Comparison of ENCODE assay signal across 9 cellular contexts in the genomic region with DNA sequence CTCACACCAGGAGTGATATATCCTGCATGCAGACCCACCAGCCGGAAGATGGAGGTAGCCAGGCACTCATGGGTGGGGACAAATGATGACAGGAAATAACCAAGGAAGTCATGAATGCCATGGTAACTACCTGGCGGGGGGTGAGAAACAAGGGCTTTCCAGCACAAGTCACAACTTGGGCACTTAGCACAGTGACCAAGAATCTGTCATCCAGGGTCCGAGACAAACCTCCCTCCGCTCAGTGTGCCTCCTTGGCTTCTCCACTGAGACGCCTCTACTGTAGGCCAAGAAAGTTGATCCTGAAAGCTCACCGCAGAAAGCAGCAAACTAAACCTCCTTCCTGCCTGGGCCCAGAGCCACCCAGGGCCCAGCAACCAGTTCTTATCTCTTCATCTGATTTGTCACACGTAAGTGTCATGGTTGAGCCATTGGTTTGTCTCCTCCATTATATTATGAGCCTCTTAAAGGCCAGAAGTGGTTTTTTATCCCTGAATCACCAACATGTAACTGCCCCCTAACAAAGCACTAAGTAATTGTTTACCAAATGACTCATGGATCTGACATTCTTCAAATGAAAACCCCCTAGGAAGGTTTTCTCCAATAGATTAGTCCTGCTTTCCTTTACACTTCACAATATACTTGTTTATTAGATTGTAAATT.
DNase-seq lines count a peak whose midpoint lies in the region; ATAC-seq and TF ChIP-seq lines count a peak whose summit lies in the region.
"Had no signal": no experiment of that assay in that cellular context is flagged by ENCODE, and none has a peak within 500 bp of the region (broad histone marks: within the 10 kb centered on the region; RNA-seq: fewer than 3 reads in every experiment).

No MANE protein-coding gene starts in this region.

- peak; percentile 63 for DNase-seq in GM03348 (ENCODE audit: low spot score)
- DNase-seq in SHP77 (lab: John Stamatoyannopoulos, UW), result peak; percentile 48 to 60
- DNase-seq in activated naive CD8-positive, alpha-beta T cell treated with anti-CD3 and anti-CD28 coated beads, Interleukin-2, amount 50 U/mL, for 24 hours, result peak; percentile 49
- no peak for DNase-seq in mesothelial cell of epicardium (ENCODE audit: low spot score in 2 of 2, unreplicated experiment in 2 of 2)
- no peak for DNase-seq in Peyer's patch
- no peak for DNase-seq in NCI-H1436 treated with DMSO at 0.1 percent for 48 hours (lab: John Stamatoyannopoulos, UW)

- H3K9me3 Mint-ChIP-seq in activated naive CD8-positive, alpha-beta T cell treated with anti-CD3 and anti-CD28 coated beads, Interleukin-2, amount 50 U/mL, for 24 hours, result peaks cover 8% of the 10 kb centered on the region
- no peaks in the 10 kb centered on the region for H3K9me3 Mint-ChIP-seq in mesothelial cell of epicardium
- H3K9me3 Mint-ChIP-seq: neural crest cell had no signal

- peaks cover 3% of the 10 kb centered on the region for H3K36me3 Mint-ChIP-seq in activated naive CD8-positive, alpha-beta T cell treated with anti-CD3 and anti-CD28 coated beads, Interleukin-2, amount 50 U/mL, for 24 hours (ENCODE audit: low read depth)
- H3K36me3 Mint-ChIP-seq in mesothelial cell of epicardium, result no peaks in the 10 kb centered on the region

- TF ChIP-seq POLR2A in Peyer's patch (IDR thresholded peaks at IDR 0.05), result no peak

- TF ChIP-seq CTCF in mesothelial cell of epicardium (IDR thresholded peaks at IDR 0.05; ENCODE audit: unreplicated experiment), result no peak
- no peak for TF ChIP-seq CTCF in Peyer's patch (IDR thresholded peaks at IDR 0.05)

- peak; percentile 76 for ATAC-seq in activated naive CD8-positive, alpha-beta T cell treated with anti-CD3 and anti-CD28 coated beads, Interleukin-2, amount 50 U/mL, for 24 hours
- ATAC-seq in GM18498 (IDR thresholded peaks at IDR 0.05; ENCODE audit: unreplicated experiment) (no peak), HG02973 (IDR thresholded peaks at IDR 0.05; ENCODE audit: unreplicated experiment) (no peak)

- peak overlapping the region; percentile 73 for H3K4me3 Mint-ChIP-seq in activated naive CD8-positive, alpha-beta T cell treated with anti-CD3 and anti-CD28 coated beads, Interleukin-2, amount 50 U/mL, for 24 hours
- H3K4me3 Mint-ChIP-seq in mesothelial cell of epicardium, result no peak overlapping the region
- H3K4me3 Mint-ChIP-seq: neural crest cell had no signal

- peaks cover 59% of the 10 kb centered on the region for H3K4me1 Mint-ChIP-seq in activated naive CD8-positive, alpha-beta T cell treated with anti-CD3 and anti-CD28 coated beads, Interleukin-2, amount 50 U/mL, for 24 hours
- H3K4me1 Mint-ChIP-seq in mesothelial cell of epicardium, result peaks cover 66% of the 10 kb centered on the region

- no peaks in the 10 kb centered on the region for H3K27me3 ChIP-seq in Peyer's patch

- no peaks in the 10 kb centered on the region for H3K27me3 Mint-ChIP-seq in activated naive CD8-positive, alpha-beta T cell treated with anti-CD3 and anti-CD28 coated beads, Interleukin-2, amount 50 U/mL, for 24 hours
- H3K27me3 Mint-ChIP-seq in mesothelial cell of epicardium (ENCODE audit: low read depth), result peaks cover 17% of the 10 kb centered on the region

- H3K9me3 ChIP-seq in Peyer's patch, result no peaks in the 10 kb centered on the region

- peak overlapping the region in 1 of 4 donors; percentile 28 for H3K27ac ChIP-seq in Peyer's patch

- H3K4me3 ChIP-seq in Peyer's patch, result no peak overlapping the region

- H3K36me3 ChIP-seq in Peyer's patch, result no peaks in the 10 kb centered on the region

- peaks cover 0 to 8% (median 0%) of the 10 kb centered on the region in 4 donors for H3K4me1 ChIP-seq in Peyer's patch

- H3K27ac Mint-ChIP-seq in activated naive CD8-positive, alpha-beta T cell treated with anti-CD3 and anti-CD28 coated beads, Interleukin-2, amount 50 U/mL, for 24 hours, result peak overlapping the region; percentile 98
- H3K27ac Mint-ChIP-seq in mesothelial cell of epicardium, result peak overlapping the region; percentile 19

Comparison
In these comparisons a context has a peak if more than half of its experiments do, and no peak if none do; other contexts are left out.
1. DNase-seq: peak in GM03348 (single experiment), SHP77 (2 of 2) and activated naive CD8-positive, alpha-beta T cell treated with anti-CD3 and anti-CD28 coated beads, Interleukin-2, amount 50 U/mL, for 24 hours (single experiment); none in mesothelial cell of epicardium (0 of 2), Peyer's patch (0 of 3) and NCI-H1436 treated with DMSO at 0.1 percent for 48 hours (single experiment).